ENCODE assay signal across 8 cellular contexts in genomic region chr10:62814901-62815372, GRCh38. TPM values are rescaled to one million over a fixed set of nuclear protein-coding genes. Genes with fewer than 3 reads are reported as not detected.
DNase-seq lines count a peak whose midpoint lies in the region; ATAC-seq and TF ChIP-seq lines count a peak whose summit lies in the region.

No MANE protein-coding gene starts in this region.

- H3K27me3 ChIP-seq in HL-60 (ENCODE audit: insufficient read depth, poor library complexity, severe bottlenecking), result peaks cover 40% of the 10 kb centered on the region
- H3K27me3 ChIP-seq in iPS-20b (ENCODE audit: insufficient read depth, low read length), result peaks cover 73% of the 10 kb centered on the region

- peak overlapping the region; percentile 92 for H3K4me3 Mint-ChIP-seq in activated T-cell treated with anti-CD3 and anti-CD28 coated beads, Interleukin-2, amount 50 U/mL, for 72 hours
- H3K4me3 Mint-ChIP-seq in stimulated activated effector memory CD8-positive, alpha-beta T cell treated with anti-CD3 and anti-CD28 coated beads, Interleukin-12 subunit alpha, Interleukin-12 subunit beta, amount 100 ng/mL, for 72 hours, result peak overlapping the region; percentile 97

- H3K9ac ChIP-seq in iPS-20b (ENCODE audit: low read depth, low read length), result peak overlapping the region; percentile 55; the same call in 1 of the 2 replicates

- no peak for ATAC-seq in activated T-cell treated with anti-CD3 and anti-CD28 coated beads, Interleukin-2, amount 50 U/mL, for 72 hours (replicated peaks in 1 of 2)
- no peak for ATAC-seq in stimulated activated effector memory CD8-positive, alpha-beta T cell treated with anti-CD3 and anti-CD28 coated beads, Interleukin-12 subunit alpha, Interleukin-12 subunit beta, amount 100 ng/mL, for 72 hours
- ATAC-seq in GM21717 (IDR thresholded peaks at IDR 0.05; ENCODE audit: unreplicated experiment) (no peak), sciatic nerve (no peak)

- peaks cover 75% of the 10 kb centered on the region for H3K4me1 Mint-ChIP-seq in activated T-cell treated with anti-CD3 and anti-CD28 coated beads, Interleukin-2, amount 50 U/mL, for 72 hours (ENCODE audit: low read depth)
- peaks cover 65% of the 10 kb centered on the region for H3K4me1 Mint-ChIP-seq in stimulated activated effector memory CD8-positive, alpha-beta T cell treated with anti-CD3 and anti-CD28 coated beads, Interleukin-12 subunit alpha, Interleukin-12 subunit beta, amount 100 ng/mL, for 72 hours

- H3K9me3 Mint-ChIP-seq in activated T-cell treated with anti-CD3 and anti-CD28 coated beads, Interleukin-2, amount 50 U/mL, for 72 hours, result no peaks in the 10 kb centered on the region
- H3K9me3 Mint-ChIP-seq in stimulated activated effector memory CD8-positive, alpha-beta T cell treated with anti-CD3 and anti-CD28 coated beads, Interleukin-12 subunit alpha, Interleukin-12 subunit beta, amount 100 ng/mL, for 72 hours, result no peaks in the 10 kb centered on the region

- H3K4me3 ChIP-seq in HL-60 (replicated peaks; ENCODE audit: insufficient read depth, low read length) (peak overlapping the region; percentile 62), iPS-20b (ENCODE audit: low read length) (peak overlapping the region; percentile 84)

- no peak overlapping the region for H3K27ac ChIP-seq in HL-60 (replicated peaks)
- H3K27ac ChIP-seq in iPS-20b (ENCODE audit: low read length), result no peak overlapping the region

- H3K27me3 Mint-ChIP-seq in activated T-cell treated with anti-CD3 and anti-CD28 coated beads, Interleukin-2, amount 50 U/mL, for 72 hours (ENCODE audit: low read depth), result peaks cover 7% of the 10 kb centered on the region

- H3K9me3 ChIP-seq in iPS-20b (ENCODE audit: insufficient read depth, low read depth, low read length), result no peaks in the 10 kb centered on the region

- H3K27ac Mint-ChIP-seq in activated T-cell treated with anti-CD3 and anti-CD28 coated beads, Interleukin-2, amount 50 U/mL, for 72 hours, result peak overlapping the region; percentile 95
- H3K27ac Mint-ChIP-seq in stimulated activated effector memory CD8-positive, alpha-beta T cell treated with anti-CD3 and anti-CD28 coated beads, Interleukin-12 subunit alpha, Interleukin-12 subunit beta, amount 100 ng/mL, for 72 hours, result peak overlapping the region; percentile 95

- intact Hi-C loops in sciatic nerve (cut with DNase I), result loop anchor here (5.0 kb wide), 1 partner anchor 203 kb away; no protein-coding TSS in a partner anchor

- H3K4me1 ChIP-seq in iPS-20b (ENCODE audit: insufficient read depth, low read length), result peaks cover 6% of the 10 kb centered on the region; the same call in 1 of the 2 replicates

- peaks cover 28 to 31% of the 10 kb centered on the region in 2 donors for H3K36me3 Mint-ChIP-seq in activated T-cell treated with anti-CD3 and anti-CD28 coated beads, Interleukin-2, amount 50 U/mL, for 72 hours (ENCODE audit: insufficient read depth in 2 of 2)
- peaks cover 86% of the 10 kb centered on the region for H3K36me3 Mint-ChIP-seq in stimulated activated effector memory CD8-positive, alpha-beta T cell treated with anti-CD3 and anti-CD28 coated beads, Interleukin-12 subunit alpha, Interleukin-12 subunit beta, amount 100 ng/mL, for 72 hours

- H3K36me3 ChIP-seq in iPS-20b (ENCODE audit: insufficient read depth, low read depth, low read length), result no peaks in the 10 kb centered on the region

- TF ChIP-seq CTCF in HL-60 (IDR thresholded peaks at IDR 0.05; ENCODE audit: insufficient read depth, low read length), result no peak

- DNase-seq in HL-60 (ENCODE audit: low read depth in 1 of 2, low spot score in 1 of 2) (no peak), sciatic nerve (ENCODE audit: low spot score) (no peak), Kasumi-1 (lab: John Stamatoyannopoulos, UW) (no peak), NCI-H1930 (lab: John Stamatoyannopoulos, UW) (no peak)
- DNase-seq in activated T-cell treated with anti-CD3 and anti-CD28 coated beads, Interleukin-2, amount 50 U/mL, for 72 hours, result peak; percentile 30 to 35
- DNase-seq in stimulated activated effector memory CD8-positive, alpha-beta T cell treated with anti-CD3 and anti-CD28 coated beads, Interleukin-12 subunit alpha, Interleukin-12 subunit beta, amount 100 ng/mL, for 72 hours (ENCODE audit: low spot score in 2 of 2), result peak; percentile 25 to 69

RNA-seq across cellular contexts. Expression of gene EGR2, which starts 1.2 kb away (rescaled TPM):
- 10 to 100 TPM; 64.3 to 76.7 TPM for total RNA-seq in activated T-cell treated with anti-CD3 and anti-CD28 coated beads, Interleukin-2, amount 50 U/mL, for 72 hours
- 53.1 TPM for total RNA-seq in sciatic nerve

RNA-seq across cellular contexts. Expression of gene ADO, which starts 10.4 kb away (rescaled TPM):
- total RNA-seq in activated T-cell treated with anti-CD3 and anti-CD28 coated beads, Interleukin-2, amount 50 U/mL, for 72 hours, result 10 to 100 TPM; 26.3 to 33.4 TPM
- total RNA-seq in sciatic nerve, result 35.1 TPM

Comparison
In these comparisons a context has a peak if more than half of its experiments do, and no peak if none do; other contexts are left out.
1. DNase-seq: peak in activated T-cell treated with anti-CD3 and anti-CD28 coated beads, Interleukin-2, amount 50 U/mL, for 72 hours (2 of 2) and stimulated activated effector memory CD8-positive, alpha-beta T cell treated with anti-CD3 and anti-CD28 coated beads, Interleukin-12 subunit alpha, Interleukin-12 subunit beta, amount 100 ng/mL, for 72 hours (2 of 2); none in HL-60 (0 of 2), sciatic nerve (single experiment), Kasumi-1 (0 of 2) and NCI-H1930 (0 of 2).